ENCODE assay signal across 8 cellular contexts in genomic region chr1:9066945-9067807, GRCh38. TPM values are rescaled to one million over a fixed set of nuclear protein-coding genes. Genes with fewer than 3 reads are reported as not detected.
DNase-seq lines count a peak whose midpoint lies in the region; ATAC-seq and TF ChIP-seq lines count a peak whose summit lies in the region.

No MANE protein-coding gene starts in this region.

- H3K9me3 ChIP-seq in ovary (no peaks in the 10 kb centered on the region), thyroid gland (no peaks in the 10 kb centered on the region)

- H3K4me3 ChIP-seq in fibroblast of pulmonary artery (replicated peaks; ENCODE audit: low read depth, low read length) (no peak overlapping the region), ovary (no peak overlapping the region), thyroid gland (replicated peaks in 1 of 3) (no peak overlapping the region)

- intact Hi-C loops in ovary (cut with DNase I) (no loop called here), thyroid gland (cut with DNase I) (no loop called here)

- WGBS in ovary, 3 donors: 29 to 31% (median 30%) methylated on average over 24 of the region's 24 CpGs
- 79 to 91% methylated on average over 23 to 24 of the region's 24 CpGs for WGBS in thyroid gland, 2 donors

- ATAC-seq in GM19023 (IDR thresholded peaks at IDR 0.05; ENCODE audit: unreplicated experiment): no peak

- H3K36me3 ChIP-seq in ovary (no peaks in the 10 kb centered on the region), thyroid gland (no peaks in the 10 kb centered on the region)

- H3K4me1 ChIP-seq in ovary (ENCODE audit: insufficient read depth) (peaks cover 26% of the 10 kb centered on the region), thyroid gland (peaks cover 0 to 9% of the 10 kb centered on the region in 2 donors)

- CTCF ChIA-PET in RWPE1 (lab: Yijun Ruan, JAX): interaction anchor here (0.7 kb wide), 1 partner anchor 43 kb away, joined by 4 read pairs; no protein-coding TSS in a partner anchor

- no peaks in the 10 kb centered on the region for H3K27me3 ChIP-seq in ovary
- no peaks in the 10 kb centered on the region for H3K27me3 ChIP-seq in thyroid gland

- H3K27ac ChIP-seq in RWPE1: peak overlapping the region; percentile 40
- H3K27ac ChIP-seq in ovary: peak overlapping the region; percentile 77 to 91
- H3K27ac ChIP-seq in thyroid gland: peak overlapping the region in 1 of 3 donors; percentile 36

- POLR2A ChIA-PET in RWPE1 (lab: Yijun Ruan, JAX; ENCODE audit: low non-redundant PET): no interaction called here

- DNase-seq in EL (peak; percentile 95), RWPE1 (ENCODE audit: low spot score) (peak; percentile 55), fibroblast of pulmonary artery (ENCODE audit: low read depth) (peak; percentile 89), ovary (peak; percentile 82 to 88 (median 85)), amniotic stem cell (lab: John Stamatoyannopoulos, UW) (no peak), retina (no peak), thyroid gland (no peak)

- TF ChIP-seq POLR2A in ovary (IDR thresholded peaks at IDR 0.05) (peak; percentile 19), thyroid gland (IDR thresholded peaks at IDR 0.05) (no peak)

- TF ChIP-seq CTCF in RWPE1 (conservative IDR thresholded peaks at IDR 0.05; ENCODE audit: low read depth) (no peak), fibroblast of pulmonary artery (IDR thresholded peaks at IDR 0.05; ENCODE audit: low read length, missing control alignments) (no peak), ovary (IDR thresholded peaks at IDR 0.05) (peak in 2 of 3 donors; percentile 24 to 51), thyroid gland (IDR thresholded peaks at IDR 0.05) (no peak)

- no peak for TF ChIP-seq EP300 in ovary (IDR thresholded peaks at IDR 0.05)

RNA-seq across cellular contexts. Expression of gene SLC2A5, which starts 2.3 kb away (rescaled TPM):
- total RNA-seq in ovary (10 to 100 TPM in 1 of 7 donors, 1 to 10 TPM in 6; 3.4 to 19.4 (median 5.6) TPM), thyroid gland (1 to 10 TPM in 1 of 4 donors, under 1 TPM in 3; 0.73 to 1.1 (median 0.88) TPM)
- polyA plus RNA-seq in ovary: 1 to 10 TPM in 1 of 2 donors, under 1 TPM in 1; 0.64 to 6.7 TPM

RNA-seq across cellular contexts. Expression of gene SLC2A7, which starts 41.0 kb away (rescaled TPM):
- not detected for total RNA-seq in ovary
- not detected for polyA plus RNA-seq in ovary
- under 1 TPM in 2 of 4 donors, not detected in 2; 0.22 to 0.58 TPM for total RNA-seq in thyroid gland

Comparison
In these comparisons a context has a peak if more than half of its experiments do, and no peak if none do; other contexts are left out.
1. DNase-seq: peak in EL (single experiment), RWPE1 (single experiment), fibroblast of pulmonary artery (single experiment) and ovary (5 of 5); none in amniotic stem cell (single experiment), retina (single experiment) and thyroid gland (0 of 2).
2. CTCF ChIP-seq: peak in ovary (2 of 3); none in RWPE1 (single experiment), fibroblast of pulmonary artery (single experiment) and thyroid gland (0 of 6).